1 cellular context compared by ENCODE assay signal in genomic region chr14:52789118-52789517, GRCh38.
TF ChIP-seq lines count a peak whose summit lies in the region.

No MANE protein-coding gene starts in this region.

TF ChIP-seq in WTC11, 78 proteins besides CTCF, POLR2A, EP300 and RAD21 (continued from another document):
- no peak for TF ChIP-seq AR (CRISPR knock-in tag; IDR thresholded peaks at IDR 0.05)
- no peak for TF ChIP-seq CREM (CRISPR knock-in tag; IDR thresholded peaks at IDR 0.05)
- TF ChIP-seq TEAD1 (CRISPR knock-in tag; IDR thresholded peaks at IDR 0.05) = no peak
- TF ChIP-seq NFE2L1 (CRISPR knock-in tag; IDR thresholded peaks at IDR 0.05) = no peak
- TF ChIP-seq GRHL2 (CRISPR knock-in tag; IDR thresholded peaks at IDR 0.05; ENCODE audit: insufficient replicate concordance, severe bottlenecking) = no peak
- TF ChIP-seq ESRRA (CRISPR knock-in tag; IDR thresholded peaks at IDR 0.05; ENCODE audit: borderline replicate concordance) = no peak
- TF ChIP-seq NR3C1 (CRISPR knock-in tag; conservative IDR thresholded peaks at IDR 0.05; ENCODE audit: low read depth) = no peak
- TF ChIP-seq ZNF425 (CRISPR knock-in tag; conservative IDR thresholded peaks at IDR 0.05) = no peak
- TF ChIP-seq ZNF671 (CRISPR knock-in tag; IDR thresholded peaks at IDR 0.05) = no peak
